In the genomic region with DNA sequence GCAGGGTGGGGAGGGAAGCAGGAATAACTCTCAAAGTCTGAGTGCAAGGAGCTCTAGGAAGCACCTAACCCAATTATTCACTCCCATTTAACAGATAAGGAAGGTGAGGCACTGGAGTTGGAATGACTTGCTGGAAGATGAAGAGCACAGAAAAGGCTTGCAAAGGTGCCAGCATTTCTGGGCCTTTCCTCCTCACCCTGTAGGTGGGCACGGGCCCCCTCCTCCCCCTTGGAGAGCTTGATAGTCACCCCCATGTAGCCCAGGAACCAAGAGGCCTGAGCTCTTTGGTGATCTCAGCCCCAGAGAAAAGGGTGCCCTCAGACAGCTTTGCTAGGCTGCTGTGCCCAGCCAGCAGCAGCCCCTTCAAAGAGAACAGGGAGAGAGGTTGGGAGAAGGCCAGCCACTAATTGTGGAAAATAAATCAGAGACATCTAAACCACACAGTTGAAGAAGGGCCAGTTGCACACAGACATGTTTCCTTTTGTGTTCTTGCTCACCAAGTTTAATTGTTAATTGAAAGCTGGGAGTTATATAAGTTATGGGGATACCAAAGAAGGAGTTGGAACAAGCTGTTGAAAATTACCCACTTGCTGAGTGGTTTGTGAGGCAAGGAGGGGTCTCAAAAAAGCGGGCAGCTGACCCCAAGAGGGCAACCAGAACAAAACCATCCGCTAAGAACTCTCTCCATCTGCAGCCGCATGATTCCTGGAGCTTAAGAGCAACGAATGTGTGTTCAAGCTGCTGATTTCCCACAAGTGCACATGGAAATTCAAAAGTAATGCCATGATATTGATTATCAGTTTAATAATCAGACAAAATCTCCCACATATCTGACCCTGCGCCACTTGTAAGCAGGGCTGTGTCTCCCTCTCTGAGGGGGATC, we compare ENCODE assay signal across 1 cellular context.
TF ChIP-seq lines count a peak whose summit lies in the region.

No MANE protein-coding gene starts in this region.

TF ChIP-seq in HEK293, 187 proteins besides CTCF, POLR2A, EP300 and RAD21 (continued from another document):
- TF ChIP-seq, protein P1, sequence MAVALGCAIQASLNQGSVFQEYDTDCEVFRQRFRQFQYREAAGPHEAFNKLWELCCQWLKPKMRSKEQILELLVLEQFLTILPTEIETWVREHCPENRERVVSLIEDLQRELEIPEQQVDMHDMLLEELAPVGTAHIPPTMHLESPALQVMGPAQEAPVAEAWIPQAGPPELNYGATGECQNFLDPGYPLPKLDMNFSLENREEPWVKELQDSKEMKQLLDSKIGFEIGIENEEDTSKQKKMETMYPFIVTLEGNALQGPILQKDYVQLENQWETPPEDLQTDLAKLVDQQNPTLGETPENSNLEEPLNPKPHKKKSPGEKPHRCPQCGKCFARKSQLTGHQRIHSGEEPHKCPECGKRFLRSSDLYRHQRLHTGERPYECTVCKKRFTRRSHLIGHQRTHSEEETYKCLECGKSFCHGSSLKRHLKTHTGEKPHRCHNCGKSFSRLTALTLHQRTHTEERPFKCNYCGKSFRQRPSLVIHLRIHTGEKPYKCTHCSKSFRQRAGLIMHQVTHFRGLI (tag by site-specific recombination; IDR thresholded peaks at IDR 0.05) = peak; percentile 69; the same call in 1 of the 2 replicates
- TF ChIP-seq ZBTB8A (tag by site-specific recombination; IDR thresholded peaks at IDR 0.05) (0 out of 2 replicates have a peak, but pooled peaks have one; percentile 10), KLF8 (tag by site-specific recombination; IDR thresholded peaks at IDR 0.05) (no peak), ZNF623 (tag by site-specific recombination; IDR thresholded peaks at IDR 0.05) (no peak)
TF ChIP-seq in HEK293: peak in this region for 2.
